Comparison of ENCODE assay signal across 19 cellular contexts in genomic region chr2:166609183-166609959, GRCh38.
DNase-seq lines count a peak whose midpoint lies in the region; ATAC-seq, FAIRE-seq and TF ChIP-seq lines count a peak whose summit lies in the region.
"Had no signal": no experiment of that assay in that cellular context is flagged by ENCODE, and none has a peak within 500 bp of the region (broad histone marks: within the 10 kb centered on the region; RNA-seq: fewer than 3 reads in every experiment).

No MANE protein-coding gene starts in this region.

- H3K27me3 ChIP-seq in BLaER1 (no peaks in the 10 kb centered on the region), NT2/D1 (ENCODE audit: insufficient read depth, insufficient read length) (no peaks in the 10 kb centered on the region), body of pancreas (no peaks in the 10 kb centered on the region)

- H3K9me3 ChIP-seq in BLaER1 (peaks cover 4% of the 10 kb centered on the region; the same call in 1 of the 2 replicates), NT2/D1 (ENCODE audit: insufficient read depth, low read length) (peaks cover 3% of the 10 kb centered on the region; the same call in 1 of the 2 replicates), kidney (ENCODE audit: control insufficient read depth in 1 of 2, low read length in 2 of 2) (no peaks in the 10 kb centered on the region), body of pancreas (no peaks in the 10 kb centered on the region)

- no peak for TF ChIP-seq POLR2A in body of pancreas (IDR thresholded peaks at IDR 0.05)

- TF ChIP-seq CTCF in kidney (IDR thresholded peaks at IDR 0.05; ENCODE audit: borderline replicate concordance, extremely low read depth, insufficient read depth): no peak
- TF ChIP-seq CTCF in body of pancreas (IDR thresholded peaks at IDR 0.05): no peak

- no peak overlapping the region for H3K9ac ChIP-seq in BLaER1
- H3K9ac ChIP-seq in NT2/D1 (ENCODE audit: insufficient read length, low read depth): no peak overlapping the region
- H3K9ac ChIP-seq in kidney (ENCODE audit: low read length in 2 of 2): peak overlapping the region; percentile 33 to 78

- H4K20me1 ChIP-seq in BLaER1: no peaks in the 10 kb centered on the region

- FAIRE-seq in kidney (lab: Jason Lieb, UNC): no peak
- FAIRE-seq: astrocyte, colon, frontal cortex, GM12892, urothelium cell line had no signal

- no peak for ATAC-seq in body of pancreas
- no peak for ATAC-seq in GM21381 (IDR thresholded peaks at IDR 0.05; ENCODE audit: unreplicated experiment)
- ATAC-seq in HG03039 (IDR thresholded peaks at IDR 0.05; ENCODE audit: unreplicated experiment): no peak
- ATAC-seq: activated CD8-positive, alpha-beta memory T cell treated with anti-CD3 and anti-CD28 coated beads, Interleukin-2, amount 10 ng/mL, durations not matched to agents 7 days and 5 days had no signal

- intact Hi-C loops in kidney (cut with DNase I): no loop called here
- intact Hi-C loops in body of pancreas (cut with DNase I): no loop called here

- WGBS in body of pancreas, 2 donors: 48 to 53% methylated on average over 24 of the region's 24 CpGs

- DNase-seq in HuH-7.5 (ENCODE audit: low spot score) (peak; percentile 38), NT2/D1 (ENCODE audit: low read depth, low spot score) (peak; percentile 44), kidney (no peak), SK-N-DZ (ENCODE audit: low spot score) (no peak), body of pancreas (no peak)
- DNase-seq: activated CD4-positive, CD25-positive, alpha-beta regulatory T cell treated with anti-CD3 and anti-CD28 coated beads, Interleukin-2, amount 50 U/mL, for 72 hours; activated CD8-positive, alpha-beta memory T cell treated with anti-CD3 and anti-CD28 coated beads, Interleukin-2, amount 10 ng/mL, durations not matched to agents 7 days and 5 days; activated gamma-delta T cell treated with Interleukin-2 at 50 U/mL for 16 hours; GDM1; mesenchymal stem cell; NCI-H2081 treated with DMSO at 0.1 percent for 48 hours had no signal

- H3K36me3 ChIP-seq in BLaER1 (no peaks in the 10 kb centered on the region), NT2/D1 (ENCODE audit: insufficient read depth, insufficient read length, low read length) (no peaks in the 10 kb centered on the region), kidney (ENCODE audit: control insufficient read depth in 1 of 2, insufficient read depth in 2 of 2, low read length in 2 of 2) (no peaks in the 10 kb centered on the region), body of pancreas (replicated peaks in 1 of 2; ENCODE audit: insufficient read depth in 1 of 2, low read depth in 2 of 2) (no peaks in the 10 kb centered on the region)

- peak overlapping the region; percentile 71; the same call in 1 of the 2 replicates for H3K4me2 ChIP-seq in BLaER1

- H3K4me3 ChIP-seq in BLaER1 (no peak overlapping the region), NT2/D1 (ENCODE audit: insufficient read length, low read depth) (no peak overlapping the region), kidney (ENCODE audit: low read length in 2 of 2) (peak overlapping the region; percentile 69 to 70), body of pancreas (no peak overlapping the region)

- no peak overlapping the region for H3K27ac ChIP-seq in BLaER1
- H3K27ac ChIP-seq in kidney (ENCODE audit: low read depth in 2 of 2, low read length in 2 of 2): peak overlapping the region in 1 of 2 donors; percentile 57
- H3K27ac ChIP-seq in body of pancreas: no peak overlapping the region

- peaks cover 14% of the 10 kb centered on the region for H3K4me1 ChIP-seq in BLaER1
- no peaks in the 10 kb centered on the region for H3K4me1 ChIP-seq in NT2/D1 (ENCODE audit: insufficient read depth, insufficient read length)
- peaks cover 0 to 10% of the 10 kb centered on the region in 2 donors for H3K4me1 ChIP-seq in kidney (ENCODE audit: control insufficient read depth in 1 of 2, insufficient read depth in 1 of 2, low read depth in 1 of 2, low read length in 2 of 2)
- H3K4me1 ChIP-seq in body of pancreas: no peaks in the 10 kb centered on the region

Comparison
In these comparisons a context has a peak if more than half of its experiments do, and no peak if none do; other contexts are left out.
1. H3K4me3 ChIP-seq: peak in kidney (2 of 2); none in BLaER1 (single experiment), NT2/D1 (single experiment) and body of pancreas (0 of 2).
2. H3K9ac ChIP-seq: peak in kidney (2 of 2); none in BLaER1 (single experiment) and NT2/D1 (single experiment).
3. DNase-seq: peak in HuH-7.5 (single experiment) and NT2/D1 (single experiment); none in kidney (single experiment), SK-N-DZ (single experiment) and body of pancreas (0 of 4).